In genomic region chr12:68364893-68365725, GRCh38 we compare ENCODE assay signal across 1 cellular context.
TF ChIP-seq lines count a peak whose summit lies in the region.

No MANE protein-coding gene starts in this region.

TF ChIP-seq in K562, 482 proteins besides CTCF, POLR2A, EP300 and RAD21 (continued from another document and continues in another):
- TF ChIP-seq AFF1 (IDR thresholded peaks at IDR 0.05; ENCODE audit: low read depth in 1 of 2, partially characterized antibody in 2 of 2) (no peak), FUS (optimal IDR thresholded peaks at IDR 0.05; ENCODE audit: low read depth, low read length) (no peak), ZNF282 (CRISPR knock-in tag; IDR thresholded peaks at IDR 0.05) (no peak), ZHX1 (conservative IDR thresholded peaks at IDR 0.05; ENCODE audit: low read length) (no peak), ZBTB40 (IDR thresholded peaks at IDR 0.05) (peak; percentile 71), ZBTB40 (CRISPR knock-in tag; IDR thresholded peaks at IDR 0.05) (no peak), ZNF146 (CRISPR knock-in tag; IDR thresholded peaks at IDR 0.05; ENCODE audit: unreplicated experiment) (no peak), ESRRA (IDR thresholded peaks at IDR 0.05; ENCODE audit: borderline replicate concordance, low read depth) (0 out of 2 replicates have a peak, but pooled peaks have one; percentile 53), GTF3C2 (IDR thresholded peaks at IDR 0.05; ENCODE audit: borderline replicate concordance, extremely low read depth, insufficient read length) (no peak), ELF4 (CRISPR knock-in tag; IDR thresholded peaks at IDR 0.05) (no peak), ZNF75A (CRISPR knock-in tag; IDR thresholded peaks at IDR 0.05) (no peak), CEBPZ (IDR thresholded peaks at IDR 0.05; ENCODE audit: borderline replicate concordance, low read depth, low read length) (no peak), NONO (IDR thresholded peaks at IDR 0.05; ENCODE audit: low read depth in 2 of 2, low read length in 1 of 2) (no peak), PURB (CRISPR knock-in tag; IDR thresholded peaks at IDR 0.05; ENCODE audit: low read depth) (no peak), RFX7 (CRISPR knock-in tag; IDR thresholded peaks at IDR 0.05) (no peak), RFX1 (IDR thresholded peaks at IDR 0.05) (no peak; the same call in 1 of the 2 replicates), TSHZ1 (CRISPR knock-in tag; IDR thresholded peaks at IDR 0.05) (no peak), EGR1 (conservative IDR thresholded peaks at IDR 0.05) (peak; percentile 86), SMC3 (conservative IDR thresholded peaks at IDR 0.05; ENCODE audit: insufficient read depth, low read depth, low read length) (no peak)
